Comparison of ENCODE assay signal across 14 cellular contexts in the genomic region with DNA sequence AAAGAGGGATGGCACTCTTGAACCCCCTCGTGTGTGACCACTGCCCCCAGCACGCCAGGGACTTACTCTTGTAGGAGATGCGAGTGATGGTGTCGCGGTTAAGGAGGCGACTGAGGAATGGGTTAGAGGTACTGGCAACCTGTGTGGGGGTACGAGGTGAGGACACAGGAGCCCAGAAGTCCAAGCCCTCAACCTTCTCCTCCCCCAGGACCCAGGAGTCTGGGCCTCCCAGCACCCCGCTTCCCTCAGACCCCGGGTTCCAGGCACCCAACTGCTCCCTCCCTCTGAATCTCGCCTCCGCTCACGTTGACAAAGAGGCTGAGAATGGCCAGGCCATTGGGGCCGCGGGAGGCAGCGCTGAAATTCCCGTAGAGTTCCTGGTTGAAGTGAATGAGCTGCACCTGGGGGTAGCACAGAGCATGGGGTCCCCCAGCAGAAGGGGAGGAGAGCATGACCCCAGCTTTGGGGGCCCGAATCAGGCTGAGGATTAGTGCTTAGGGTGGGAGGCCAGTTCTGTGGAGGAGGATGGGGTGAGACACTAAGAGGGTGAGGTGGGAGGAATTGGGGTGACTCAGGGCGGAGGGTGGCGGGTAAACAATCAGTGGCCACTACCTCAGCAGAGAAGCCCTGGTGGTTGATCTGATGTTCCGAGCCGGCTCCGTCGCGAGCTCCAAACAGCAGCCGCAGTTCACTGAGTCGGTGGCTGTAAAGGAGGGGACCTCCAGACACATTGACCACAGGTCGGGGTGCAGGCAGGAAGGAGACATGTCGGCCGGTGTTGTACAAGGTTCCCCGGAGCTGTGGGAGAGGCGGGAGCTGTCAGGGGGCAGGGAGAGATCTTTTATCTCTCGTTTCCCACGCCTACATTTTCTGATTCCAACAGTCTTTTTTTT. TPM values are rescaled to one million over a fixed set of nuclear protein-coding genes. Genes with fewer than 3 reads are reported as not detected.
DNase-seq lines count a peak whose midpoint lies in the region; ATAC-seq and TF ChIP-seq lines count a peak whose summit lies in the region.
"Had no signal": no experiment of that assay in that cellular context is flagged by ENCODE, and none has a peak within 500 bp of the region (broad histone marks: within the 10 kb centered on the region; RNA-seq: fewer than 3 reads in every experiment).

No MANE protein-coding gene starts in this region.

- no peaks in the 10 kb centered on the region for H3K9me3 Mint-ChIP-seq in CD8-positive, alpha-beta T cell
- H3K9me3 Mint-ChIP-seq in neural progenitor cell, result no peaks in the 10 kb centered on the region
- H3K9me3 Mint-ChIP-seq: T-helper 1 cell treated with Interleukin-12 subunit alpha and Interleukin-12 subunit beta and Interleukin-4 antibody, amounts not matched to agents 30 μg/mL and 1 μg/mL, for 36 hours had no signal

- peaks cover 34% of the 10 kb centered on the region for H3K4me1 Mint-ChIP-seq in CD8-positive, alpha-beta T cell (ENCODE audit: low read depth)
- H3K4me1 Mint-ChIP-seq in neural progenitor cell, result peaks cover 39% of the 10 kb centered on the region

- no peak overlapping the region for H3K27ac ChIP-seq in CD8-positive, alpha-beta T cell (ENCODE audit: low read depth, low read length)
- peak overlapping the region; percentile 93 for H3K27ac ChIP-seq in HUES48 (ENCODE audit: low read depth, low read length)
- no peak overlapping the region for H3K27ac ChIP-seq in neural progenitor cell

- H3K4me2 ChIP-seq in neural progenitor cell, result no peak overlapping the region

- H3K4me3 Mint-ChIP-seq in CD8-positive, alpha-beta T cell, result peak overlapping the region; percentile 32
- no peak overlapping the region for H3K4me3 Mint-ChIP-seq in neural progenitor cell
- H3K4me3 Mint-ChIP-seq: T-helper 1 cell treated with Interleukin-12 subunit alpha and Interleukin-12 subunit beta and Interleukin-4 antibody, amounts not matched to agents 30 μg/mL and 1 μg/mL, for 36 hours had no signal

- peaks cover 28% of the 10 kb centered on the region for H3K4me1 ChIP-seq in CD8-positive, alpha-beta T cell (ENCODE audit: insufficient read depth, low read length)
- H3K4me1 ChIP-seq in HUES48 (ENCODE audit: control insufficient read depth, insufficient read depth, low read length) (peaks cover 20% of the 10 kb centered on the region), neural progenitor cell (peaks cover 15% of the 10 kb centered on the region)

- H3K27ac Mint-ChIP-seq in CD8-positive, alpha-beta T cell, result peak overlapping the region; percentile 98
- peak overlapping the region; percentile 96 for H3K27ac Mint-ChIP-seq in neural progenitor cell
- H3K27ac Mint-ChIP-seq: T-helper 1 cell treated with Interleukin-12 subunit alpha and Interleukin-12 subunit beta and Interleukin-4 antibody, amounts not matched to agents 30 μg/mL and 1 μg/mL, for 36 hours had no signal

- H3K27me3 ChIP-seq in CD8-positive, alpha-beta T cell (ENCODE audit: insufficient read depth, low read length), result no peaks in the 10 kb centered on the region
- H3K27me3 ChIP-seq in HUES48 (ENCODE audit: control insufficient read depth, insufficient read depth, low read length), result peaks cover 9% of the 10 kb centered on the region; the same call in 1 of the 2 replicates
- H3K27me3 ChIP-seq in neural progenitor cell, result no peaks in the 10 kb centered on the region
- H3K27me3 ChIP-seq: uterus had no signal

- H3K9ac ChIP-seq in HUES48 (ENCODE audit: low read depth, low read length) (no peak overlapping the region), neural progenitor cell (no peak overlapping the region)

- CTCF ChIA-PET in CD8-positive, alpha-beta T cell (lab: Charles Lee), result no interaction called here

- H3K36me3 Mint-ChIP-seq in CD8-positive, alpha-beta T cell, result peaks cover 11% of the 10 kb centered on the region
- peaks cover 10% of the 10 kb centered on the region for H3K36me3 Mint-ChIP-seq in neural progenitor cell

- no peaks in the 10 kb centered on the region for H3K9me3 ChIP-seq in CD8-positive, alpha-beta T cell (ENCODE audit: low read length)
- no peaks in the 10 kb centered on the region for H3K9me3 ChIP-seq in HUES48 (ENCODE audit: control insufficient read depth, insufficient read depth, low read length)
- no peaks in the 10 kb centered on the region for H3K9me3 ChIP-seq in neural progenitor cell (ENCODE audit: low read depth)
- H3K9me3 ChIP-seq: uterus had no signal

- peaks cover 49% of the 10 kb centered on the region for H3F3A ChIP-seq in neural progenitor cell (ENCODE audit: low read depth)

- POLR2A ChIA-PET in CD8-positive, alpha-beta T cell (lab: Charles Lee), result interaction anchor here (0.6 to 1.2 kb wide), 2 partner anchors 156 to 1953 kb away, joined by 3 read pairs; no protein-coding TSS in a partner anchor

- no peak for ATAC-seq in CD8-positive, alpha-beta T cell
- no peak for ATAC-seq in GM21737 (IDR thresholded peaks at IDR 0.05; ENCODE audit: unreplicated experiment)

- TF ChIP-seq CTCF in CD8-positive, alpha-beta T cell (IDR thresholded peaks at IDR 0.05), result no peak
- no peak for TF ChIP-seq CTCF in neural progenitor cell (IDR thresholded peaks at IDR 0.05)

- H3K36me3 ChIP-seq in CD8-positive, alpha-beta T cell (ENCODE audit: insufficient read depth, low read length), result no peaks in the 10 kb centered on the region
- H3K36me3 ChIP-seq in HUES48 (ENCODE audit: control insufficient read depth, insufficient read depth, low read length) (no peaks in the 10 kb centered on the region; the same call in 1 of the 2 replicates), neural progenitor cell (no peaks in the 10 kb centered on the region)
- H3K36me3 ChIP-seq: uterus had no signal

- intact Hi-C loops in CD8-positive, alpha-beta T cell (cut with DNase I, micrococcal nuclease), result loop anchor here (5.0 to 10.0 kb wide), 11 partner anchors 38 to 1525 kb away; a partner anchor contains a TSS

- DNase-seq in CD8-positive, alpha-beta T cell, result peak in 1 of 7 experiments; percentile 32
- peak; percentile 42 for DNase-seq in amniotic epithelial cell (ENCODE audit: low read depth)
- DNase-seq in neural progenitor cell (ENCODE audit: low spot score), result no peak
- DNase-seq in COLO829 (ENCODE audit: low spot score), result no peak
- DNase-seq in activated effector memory CD4-positive, alpha-beta T cell treated with Interleukin-2 at 50 U/mL for 16 hours, result no peak
- no peak for DNase-seq in GM19240 (ENCODE audit: insufficient read length, low spot score)
- DNase-seq: cortex of kidney, DMS153, NCI-H1417 treated with DMSO at 0.1 percent for 48 hours had no signal

- H2AFZ ChIP-seq in neural progenitor cell (replicated peaks), result no peak overlapping the region

- peaks cover 25% of the 10 kb centered on the region for H3K79me2 ChIP-seq in neural progenitor cell (ENCODE audit: low read depth)

- no peak overlapping the region for H3K4me3 ChIP-seq in CD8-positive, alpha-beta T cell (ENCODE audit: low read depth, low read length)
- H3K4me3 ChIP-seq in HUES48 (ENCODE audit: low read depth, low read length) (no peak overlapping the region; the same call in 1 of the 2 replicates), neural progenitor cell (no peak overlapping the region)
- H3K4me3 ChIP-seq: uterus had no signal

- H3K27me3 Mint-ChIP-seq in CD8-positive, alpha-beta T cell (ENCODE audit: low read depth), result no peaks in the 10 kb centered on the region
- H3K27me3 Mint-ChIP-seq in neural progenitor cell (ENCODE audit: insufficient read depth, low read depth), result peaks cover 11% of the 10 kb centered on the region

- peaks cover 4% of the 10 kb centered on the region for H4K20me1 ChIP-seq in neural progenitor cell (ENCODE audit: low read depth)

RNA-seq across cellular contexts. Expression of a gene that starts 2.5 kb away (rescaled TPM):
- 10 to 100 TPM; 24.8 to 25.6 TPM for total RNA-seq in CD8-positive, alpha-beta T cell
- total RNA-seq in neural progenitor cell (ENCODE audit: low replicate concordance), result 7.4 and 10.3 TPM in 2 replicates

RNA-seq across cellular contexts. Expression of a gene that starts 6.3 kb away (rescaled TPM):
- 10 to 100 TPM; 10.3 to 11.2 TPM for total RNA-seq in CD8-positive, alpha-beta T cell
- total RNA-seq in neural progenitor cell (ENCODE audit: low replicate concordance), result 12.6 and 49.8 TPM in 2 replicates

RNA-seq across cellular contexts. Expression of a gene that starts 20.4 kb away (rescaled TPM):
- 10 to 100 TPM; 15.6 to 17.6 TPM for total RNA-seq in CD8-positive, alpha-beta T cell
- 7.2 and 46.1 TPM in 2 replicates for total RNA-seq in neural progenitor cell (ENCODE audit: low replicate concordance)

RNA-seq across cellular contexts. Expression of a gene that starts 20.8 kb away (rescaled TPM):
- total RNA-seq in CD8-positive, alpha-beta T cell, result 1,000 to 10,000 TPM; 2,604 to 2,657 TPM
- 1,962 and 2,391 TPM in 2 replicates for total RNA-seq in neural progenitor cell (ENCODE audit: low replicate concordance)

RNA-seq across cellular contexts. Expression of a gene that starts 24.9 kb away (rescaled TPM):
- total RNA-seq in CD8-positive, alpha-beta T cell, result 1 to 10 TPM; 2.5 to 3.1 TPM
- 0.06 and 2.6 TPM in 2 replicates for total RNA-seq in neural progenitor cell (ENCODE audit: low replicate concordance)
- total RNA-seq: renal cortical epithelial cell had no signal
